8 cellular contexts compared by ENCODE assay signal in the genomic region with DNA sequence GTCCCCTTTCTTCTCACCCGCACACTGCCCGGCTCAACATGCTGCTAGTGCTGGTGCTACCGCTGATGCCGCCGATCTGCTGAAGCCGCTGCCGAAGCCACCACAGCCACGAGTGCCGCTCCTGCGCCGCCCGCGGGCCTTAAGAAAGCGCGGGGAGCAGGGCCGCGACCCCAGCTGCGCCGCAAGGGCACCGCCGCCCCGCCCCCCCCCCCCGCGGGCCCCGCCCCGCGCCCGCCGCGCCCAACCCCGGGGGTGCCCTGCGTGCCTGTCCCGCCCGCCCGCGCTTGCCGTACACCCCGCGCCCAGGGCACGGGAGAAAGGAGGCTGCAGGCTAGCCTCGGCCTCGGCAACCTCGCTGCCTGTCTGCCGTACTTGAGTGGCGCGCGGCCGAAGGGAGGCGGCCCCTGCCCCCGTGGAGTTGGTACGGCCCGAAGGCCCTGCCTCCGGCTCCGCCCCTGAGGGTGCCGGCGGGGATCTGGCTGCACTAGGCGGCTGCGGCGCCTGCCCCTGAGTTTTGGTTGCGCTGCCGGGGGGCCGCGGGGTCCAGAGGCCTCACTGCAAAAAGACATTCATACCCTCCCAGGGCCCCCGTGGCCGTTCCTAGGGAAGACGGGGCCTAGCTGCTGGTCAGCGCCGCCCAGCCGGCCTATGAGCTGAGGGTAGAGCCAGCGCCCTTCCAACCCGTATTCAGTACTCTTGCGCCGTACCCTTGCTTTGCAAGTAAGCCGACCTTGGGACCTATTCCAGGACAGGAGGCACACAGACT. TPM values are rescaled to one million over a fixed set of nuclear protein-coding genes. Genes with fewer than 3 reads are reported as not detected.
DNase-seq lines count a peak whose midpoint lies in the region; ATAC-seq and TF ChIP-seq lines count a peak whose summit lies in the region.

A gene (minus strand): TSS at position 114 of the 766 bp plus-strand sequence. CDS start 74 bp downstream, at position 40.

- H3K27ac ChIP-seq in HUES64 (ENCODE audit: low read depth, low read length) (peak within 1 kb of the TSS; percentile 96), OCI-LY7 (ENCODE audit: low read depth, low read length, poor library complexity, severe bottlenecking) (peak within 1 kb of the TSS; percentile 46), epithelial cell of prostate (peak within 1 kb of the TSS; percentile 80)

- H4K20me1 ChIP-seq in OCI-LY7 (ENCODE audit: insufficient read depth, low read length) = peaks cover 9% of the 10 kb centered on the region; the same call in 1 of the 2 replicates

- BruUV-seq in OCI-LY7 (replicated peaks; lab: Mats Ljungman, UMichigan) = no TSS peak

- H3K4me2 ChIP-seq in OCI-LY7 (ENCODE audit: low read length) = peak within 1 kb of the TSS; percentile 90

- no peaks in the 10 kb centered on the region for H3K9me2 ChIP-seq in OCI-LY7 (ENCODE audit: insufficient read depth, low read length)

- H3K27me3 ChIP-seq in HUES64 (ENCODE audit: insufficient read depth, low read length) = no peaks in the 10 kb centered on the region

- CTCF ChIA-PET in OCI-LY7 (lab: Charles Lee; ENCODE audit: unreplicated experiment) = interaction anchor here (0.6 kb wide), 1 partner anchor 10 kb away, joined by 3 read pairs; no protein-coding TSS in a partner anchor

- WGBS in HUES64 = under 1% methylated on average over 74 of the region's 74 CpGs

- ATAC-seq in GM21447 (IDR thresholded peaks at IDR 0.05; ENCODE audit: unreplicated experiment) (peak; percentile 72), mucosa of descending colon (peak; percentile 87)

- H3K4me3 ChIP-seq in HUES64 (ENCODE audit: low read length) = peak within 1 kb of the TSS; percentile 79
- H3K4me3 ChIP-seq in OCI-LY7 (ENCODE audit: low read depth, low read length, poor library complexity, severe bottlenecking) = peak within 1 kb of the TSS; percentile 78
- H3K4me3 ChIP-seq in mucosa of descending colon = peak within 1 kb of the TSS; percentile 73

- H3K36me3 ChIP-seq in HUES64 (ENCODE audit: insufficient read depth, low read length) (peaks cover 8% of the 10 kb centered on the region), OCI-LY7 (ENCODE audit: insufficient read depth, low read length) (peaks cover 14% of the 10 kb centered on the region), mucosa of descending colon (ENCODE audit: low read depth) (no peaks in the 10 kb centered on the region)

- intact Hi-C loops in OCI-LY7 (cut with micrococcal nuclease; ENCODE audit: unreplicated experiment) = loop anchor here (1.0 to 10.0 kb wide), 6 partner anchors 34 to 761 kb away; a partner anchor contains a TSS
- intact Hi-C loops in mucosa of descending colon (cut with DNase I, micrococcal nuclease) = loop anchor here (5.0 kb wide), 2 partner anchors 34 to 94 kb away; a partner anchor contains a TSS

- POLR2A ChIA-PET in OCI-LY7 (lab: Charles Lee) = interaction anchor here (0.7 to 1.5 kb wide), 3 partner anchors 25 to 264 kb away, joined by 4 to 5 read pairs (median 4); no protein-coding TSS in a partner anchor

- DNase-seq in DMS 273 (lab: John Stamatoyannopoulos, UW; ENCODE audit: unreplicated experiment) (peak; percentile 94), OCI-LY7 (ENCODE audit: low spot score) (peak; percentile 92), activated T-cell treated with anti-CD3 and anti-CD28 coated beads for 24 hours (ENCODE audit: low read depth) (peak; percentile 77), epithelial cell of prostate (ENCODE audit: low read depth, low spot score) (no peak), mucosa of descending colon (peak; percentile 86 to 94 (median 93))
- DNase-seq in stimulated activated CD8-positive, alpha-beta memory T cell treated with anti-CD3 and anti-CD28 coated beads, Interleukin-4, amount 100 ng/mL, for 24 hours (ENCODE audit: low read depth) = peak; percentile 72

- peak within 1 kb of the TSS; percentile 86 for H2AFZ ChIP-seq in OCI-LY7 (ENCODE audit: low read length)

- peak within 1 kb of the TSS; percentile 92 for H3K9ac ChIP-seq in HUES64 (ENCODE audit: low read depth, low read length)

- H3K9me3 ChIP-seq in HUES64 (ENCODE audit: insufficient read depth, low read depth, low read length) = no peaks in the 10 kb centered on the region
- no peaks in the 10 kb centered on the region for H3K9me3 ChIP-seq in OCI-LY7 (ENCODE audit: low read length)
- no peaks in the 10 kb centered on the region for H3K9me3 ChIP-seq in mucosa of descending colon

- peaks cover 24% of the 10 kb centered on the region; the same call in 1 of the 2 replicates for H3K79me2 ChIP-seq in OCI-LY7 (ENCODE audit: insufficient read depth, low read depth, low read length)

- H3K4me1 ChIP-seq in HUES64 (ENCODE audit: insufficient read depth, low read length) (peaks cover 14% of the 10 kb centered on the region), OCI-LY7 (ENCODE audit: insufficient read depth, low read length, poor library complexity, severe bottlenecking) (peaks cover 21% of the 10 kb centered on the region), mucosa of descending colon (ENCODE audit: low read depth) (peaks cover 20% of the 10 kb centered on the region)

- TF ChIP-seq CTCF in OCI-LY7 (conservative IDR thresholded peaks at IDR 0.05; ENCODE audit: low read length) = no peak
- TF ChIP-seq CTCF in mucosa of descending colon (IDR thresholded peaks at IDR 0.05) = no peak

RNA-seq across cellular contexts. Expression of the gene that starts here (rescaled TPM):
- polyA plus RNA-seq in HUES64 (2013, experiment 1 of 2) = 55.3 TPM
- 54.8 TPM for polyA plus RNA-seq in HUES64 (2013, experiment 2 of 2)
- total RNA-seq in OCI-LY7 (2014; rRNA removed; shearing (Covaris generic)) = 29.7 and 36.4 TPM in 2 replicates
- total RNA-seq in OCI-LY7 (2022) (49.2 and 51.8 TPM in 2 replicates), mucosa of descending colon (100 to 1,000 TPM; 286 to 462 (median 400) TPM)

Comparison
In these comparisons a context has a peak if more than half of its experiments do, and no peak if none do; other contexts are left out.
1. RNA of the gene that starts here (total RNA-seq): 286 to 462 TPM in mucosa of descending colon; 29.7 to 51.8 TPM in OCI-LY7; every median in the first group is over 4 times any median in the second.
2. H3K27ac ChIP-seq: peak in every context shown above with its lines; median percentile 96 in HUES64; 80 in epithelial cell of prostate; 46 in OCI-LY7.
3. Peak in every context shown above with its lines, with median percentiles within 50 percentile points of each other: H3K4me3 ChIP-seq.